Comparison of ENCODE assay signal across 8 cellular contexts in genomic region chr4:153223418-153223792, GRCh38. TPM values are rescaled to one million over a fixed set of nuclear protein-coding genes. Genes with fewer than 3 reads are reported as not detected.
DNase-seq lines count a peak whose midpoint lies in the region; ATAC-seq and TF ChIP-seq lines count a peak whose summit lies in the region.

No MANE protein-coding gene starts in this region.

- H3K4me3 ChIP-seq in SK-N-MC (peak overlapping the region; percentile 92), gastrocnemius medialis (peak overlapping the region; percentile 65 to 79 (median 74))

- H3K4me1 Mint-ChIP-seq in glutamatergic neuron (ENCODE audit: low read depth, unreplicated experiment), result peaks cover 36% of the 10 kb centered on the region

- peak overlapping the region; percentile 88 for H3K4me3 Mint-ChIP-seq in glutamatergic neuron (ENCODE audit: unreplicated experiment)

- no peak for TF ChIP-seq POLR2A in gastrocnemius medialis (IDR thresholded peaks at IDR 0.05)

- intact Hi-C loops in gastrocnemius medialis (cut with DNase I; ENCODE audit: low total_unique reads) (loop anchor here (2.0 to 10.0 kb wide), 4 partner anchors 25 to 871 kb away; partner anchors contain the start of gene TMEM131L), posterior cingulate gyrus (cut with DNase I) (loop anchor here (5.0 kb wide), 2 partner anchors 34 to 71 kb away; no protein-coding TSS in a partner anchor)

- ATAC-seq in GM19463 (IDR thresholded peaks at IDR 0.05; ENCODE audit: unreplicated experiment) (peak; percentile 19), gastrocnemius medialis (peak; percentile 45 to 51)

- in situ Hi-C loops in gastrocnemius medialis (cut with MboI; ENCODE audit: low sequenced_read_pairs in 4 of 4), result loop anchor here in 1 of 4 donors (25.0 kb wide), 1 partner anchor 89 kb away; no protein-coding TSS in a partner anchor

- DNase-seq in SK-N-MC (ENCODE audit: low read depth, low spot score), result no peak
- DNase-seq in glutamatergic neuron, result no peak
- DNase-seq in gastrocnemius medialis, result no peak
- no peak for DNase-seq in posterior cingulate gyrus
- no peak for DNase-seq in mesenteric fat pad (ENCODE audit: low spot score)
- no peak for DNase-seq in NOMO-1 treated with DMSO at 0.1 percent for 48 hours (lab: John Stamatoyannopoulos, UW; ENCODE audit: unreplicated experiment)
- DNase-seq in activated effector memory CD4-positive, alpha-beta T cell treated with anti-CD3 and anti-CD28 coated beads, Interleukin-2, amount 50 U/mL, for 16 hours, result no peak

- H3K36me3 ChIP-seq in SK-N-MC (ENCODE audit: insufficient read depth, low read length) (peaks cover 18% of the 10 kb centered on the region), gastrocnemius medialis (no peaks in the 10 kb centered on the region)

- H3K9me3 ChIP-seq in SK-N-MC (ENCODE audit: low read depth, low read length), result peaks cover 4% of the 10 kb centered on the region; the same call in 1 of the 2 replicates
- H3K9me3 ChIP-seq in gastrocnemius medialis, result no peaks in the 10 kb centered on the region

- H3K27me3 ChIP-seq in gastrocnemius medialis, result no peaks in the 10 kb centered on the region

- H3K27ac ChIP-seq in SK-N-MC (peak overlapping the region; percentile 83), gastrocnemius medialis (peak overlapping the region; percentile 85 to 90 (median 86))

- H3K36me3 Mint-ChIP-seq in glutamatergic neuron (ENCODE audit: unreplicated experiment), result no peaks in the 10 kb centered on the region

- H3K9ac ChIP-seq in SK-N-MC (ENCODE audit: insufficient read length), result peak overlapping the region; percentile 84

- peaks cover 19% of the 10 kb centered on the region for H3K9me3 Mint-ChIP-seq in glutamatergic neuron (ENCODE audit: unreplicated experiment)

- peaks cover 9% of the 10 kb centered on the region for H3K27me3 Mint-ChIP-seq in glutamatergic neuron (ENCODE audit: unreplicated experiment)

- TF ChIP-seq CTCF in glutamatergic neuron (IDR thresholded peaks at IDR 0.05; ENCODE audit: partially characterized antibody, unreplicated experiment) (no peak), gastrocnemius medialis (IDR thresholded peaks at IDR 0.05 in 4 of 5, conservative IDR thresholded peaks at IDR 0.05 in 1 of 5) (no peak)

- peak overlapping the region; percentile 85 for H3K27ac Mint-ChIP-seq in glutamatergic neuron (ENCODE audit: unreplicated experiment)

- H3K4me1 ChIP-seq in gastrocnemius medialis, result peaks cover 8 to 12% of the 10 kb centered on the region in 2 donors

RNA-seq across cellular contexts. Expression of gene TRIM2, which starts 19.2 kb away (rescaled TPM):
- 120 TPM for total RNA-seq in glutamatergic neuron (ENCODE audit: unreplicated experiment)
- total RNA-seq in gastrocnemius medialis, result 1 to 10 TPM; 2.6 to 7.2 (median 3.8) TPM
- total RNA-seq in mesenteric fat pad, result 17.6 TPM
